Comparison of ENCODE assay signal across 8 cellular contexts in genomic region chr2:1817256-1818127, GRCh38.
DNase-seq lines count a peak whose midpoint lies in the region; ATAC-seq, FAIRE-seq and TF ChIP-seq lines count a peak whose summit lies in the region.

No MANE protein-coding gene starts in this region.

- H3K4me1 ChIP-seq in DND-41 (ENCODE audit: insufficient read depth, low read length) = no peaks in the 10 kb centered on the region
- peaks cover 8% of the 10 kb centered on the region for H3K4me1 ChIP-seq in mammary epithelial cell (ENCODE audit: insufficient read depth, low read length)
- H3K4me1 ChIP-seq in kidney (ENCODE audit: control insufficient read depth in 1 of 2, insufficient read depth in 1 of 2, low read depth in 1 of 2, low read length in 2 of 2) = peaks cover 3 to 4% of the 10 kb centered on the region in 2 donors

- intact Hi-C loops in mammary epithelial cell (cut with micrococcal nuclease) = loop anchor here (1.0 to 5.0 kb wide), 4 partner anchors 48 to 271 kb away; no protein-coding TSS in a partner anchor
- intact Hi-C loops in kidney (cut with DNase I) = no loop called here

- ATAC-seq in DND-41 (ENCODE audit: insufficient read depth, low read depth) = peak; percentile 96
- ATAC-seq in GM21528 (IDR thresholded peaks at IDR 0.05; ENCODE audit: low FRiP score, unreplicated experiment) = peak; percentile 93

- no peak for FAIRE-seq in kidney (lab: Jason Lieb, UNC)

- H3K27ac ChIP-seq in DND-41 (ENCODE audit: low read length) (no peak overlapping the region), WERI-Rb-1 (no peak overlapping the region), mammary epithelial cell (ENCODE audit: insufficient read depth, low read depth, low read length) (no peak overlapping the region), kidney (ENCODE audit: low read depth in 2 of 2, low read length in 2 of 2) (no peak overlapping the region)

- WGBS in mammary epithelial cell (ENCODE audit: low coverage, missing lambda C conversion rate) = 7% methylated on average over 32 of the region's 36 CpGs

- TF ChIP-seq CTCF in DND-41 (IDR thresholded peaks at IDR 0.05; ENCODE audit: borderline replicate concordance, extremely low read depth, low read length, poor library complexity, severe bottlenecking) = peak; percentile 91
- TF ChIP-seq CTCF in WERI-Rb-1 (IDR thresholded peaks at IDR 0.05; ENCODE audit: low read depth, low read length) = peak; percentile 98
- TF ChIP-seq CTCF in mammary epithelial cell (conservative IDR thresholded peaks at IDR 0.05 in 1 of 2, IDR thresholded peaks at IDR 0.05 in 1 of 2; ENCODE audit: extremely low read depth in 1 of 2, insufficient read depth in 1 of 2, low read depth in 1 of 2, low read length in 2 of 2) = peak; percentile 89 to 98
- peak; percentile 80 for TF ChIP-seq CTCF in kidney (IDR thresholded peaks at IDR 0.05; ENCODE audit: borderline replicate concordance, extremely low read depth, insufficient read depth)

- no peaks in the 10 kb centered on the region for H3K9me3 ChIP-seq in DND-41 (ENCODE audit: insufficient read depth, low read length, severe bottlenecking)
- no peaks in the 10 kb centered on the region for H3K9me3 ChIP-seq in WERI-Rb-1 (ENCODE audit: severe bottlenecking)
- peaks cover 2% of the 10 kb centered on the region for H3K9me3 ChIP-seq in mammary epithelial cell (replicated peaks; ENCODE audit: insufficient read depth, low read length)
- H3K9me3 ChIP-seq in kidney (ENCODE audit: control insufficient read depth in 1 of 2, low read length in 2 of 2) = no peaks in the 10 kb centered on the region

- H3K79me2 ChIP-seq in DND-41 (ENCODE audit: insufficient read depth, low read length) (no peaks in the 10 kb centered on the region), mammary epithelial cell (ENCODE audit: insufficient read depth, low read length) (no peaks in the 10 kb centered on the region)

- TF ChIP-seq EP300 in Ishikawa (IDR thresholded peaks at IDR 0.05; ENCODE audit: borderline replicate concordance) = no peak

- H3K27me3 ChIP-seq in DND-41 (ENCODE audit: insufficient read depth, low read length, poor library complexity) = peaks cover 3% of the 10 kb centered on the region
- H3K27me3 ChIP-seq in WERI-Rb-1 (ENCODE audit: insufficient read depth, low read depth, severe bottlenecking) = no peaks in the 10 kb centered on the region
- H3K27me3 ChIP-seq in mammary epithelial cell (ENCODE audit: insufficient read depth, low read length) = no peaks in the 10 kb centered on the region

- DNase-seq in DND-41 (peak; percentile 49), WERI-Rb-1 (peak; percentile 74), mammary epithelial cell (peak; percentile 81), kidney (peak; percentile 93), OCI-M2 (lab: John Stamatoyannopoulos, UW; ENCODE audit: unreplicated experiment) (no peak)
- DNase-seq in stimulated activated CD4-positive, alpha-beta T cell treated with anti-CD3 and anti-CD28 coated beads, Interleukin-12 subunit alpha, Interleukin-12 subunit beta, amount 100 ng/mL, for 24 hours (ENCODE audit: low read depth in 2 of 2) = peak; percentile 29 to 51

- 0 out of 2 replicates have a peak overlapping the region, but pooled peaks have one; percentile 22 for H2AFZ ChIP-seq in DND-41 (ENCODE audit: low read depth, low read length)
- peak overlapping the region; percentile 68 for H2AFZ ChIP-seq in mammary epithelial cell (ENCODE audit: low read depth, low read length)

- H3K36me3 ChIP-seq in DND-41 (ENCODE audit: insufficient read depth, low read length) = no peaks in the 10 kb centered on the region
- no peaks in the 10 kb centered on the region for H3K36me3 ChIP-seq in WERI-Rb-1
- H3K36me3 ChIP-seq in mammary epithelial cell (ENCODE audit: insufficient read depth, low read length) = no peaks in the 10 kb centered on the region
- no peaks in the 10 kb centered on the region for H3K36me3 ChIP-seq in kidney (ENCODE audit: control insufficient read depth in 1 of 2, insufficient read depth in 2 of 2, low read length in 2 of 2)

- no TSS peak for BruUV-seq in mammary epithelial cell (replicated peaks; lab: Mats Ljungman, UMichigan)

- H3K9ac ChIP-seq in DND-41 (ENCODE audit: low read depth, low read length) = no peak overlapping the region
- H3K9ac ChIP-seq in mammary epithelial cell (ENCODE audit: insufficient read depth, low read length) = no peak overlapping the region
- H3K9ac ChIP-seq in kidney (ENCODE audit: low read length in 2 of 2) = peak overlapping the region in 1 of 2 donors; percentile 9

- in situ Hi-C loops in mammary epithelial cell (cut with MboI; ENCODE audit: low sequenced_read_pairs in 2 of 2) = no loop called here

- dilution Hi-C loops in mammary epithelial cell (cut with HindIII; ENCODE audit: low sequenced_read_pairs) = no loop called here

- H3K4me3 ChIP-seq in DND-41 (ENCODE audit: low read depth in 1 of 2, low read length in 2 of 2) (no peak overlapping the region), WERI-Rb-1 (ENCODE audit: low read depth, low read length) (no peak overlapping the region), mammary epithelial cell (replicated peaks in 1 of 3; ENCODE audit: insufficient read depth in 1 of 3, low read depth in 2 of 3, low read length in 3 of 3) (no peak overlapping the region), kidney (ENCODE audit: low read length in 2 of 2) (peak overlapping the region in 1 of 2 donors; percentile 25)

- no peak overlapping the region for H3K4me2 ChIP-seq in DND-41 (ENCODE audit: insufficient read depth, low read length)
- peak overlapping the region; percentile 51 for H3K4me2 ChIP-seq in mammary epithelial cell (ENCODE audit: insufficient read depth, low read depth, low read length)

- CTCF ChIA-PET in mammary epithelial cell (lab: Charles Lee; ENCODE audit: low non-redundant PET) = interaction anchor here (0.6 to 1.0 kb wide), 3 partner anchors 8 to 571 kb away, joined by 3 to 8 read pairs (median 5); no protein-coding TSS in a partner anchor

- peak; percentile 93 for TF ChIP-seq RAD21 in Ishikawa (IDR thresholded peaks at IDR 0.05; ENCODE audit: low read depth)

- H4K20me1 ChIP-seq in DND-41 (ENCODE audit: insufficient read depth, low read length) = no peaks in the 10 kb centered on the region
- no peaks in the 10 kb centered on the region for H4K20me1 ChIP-seq in mammary epithelial cell (ENCODE audit: insufficient read depth, low read length)

TF ChIP-seq in Ishikawa, 13 proteins besides CTCF, POLR2A, EP300 and RAD21:
- TF ChIP-seq CREB1 (IDR thresholded peaks at IDR 0.05; ENCODE audit: low read depth) (no peak), REST (IDR thresholded peaks at IDR 0.05; ENCODE audit: low read depth) (no peak), TCF12 (IDR thresholded peaks at IDR 0.05; ENCODE audit: low read depth) (no peak), TAF1 (IDR thresholded peaks at IDR 0.05; ENCODE audit: low read depth) (no peak), NFIC (IDR thresholded peaks at IDR 0.05) (no peak), FOXM1 (IDR thresholded peaks at IDR 0.05; ENCODE audit: borderline replicate concordance, low read depth) (no peak), USF1 (IDR thresholded peaks at IDR 0.05) (no peak)
